21 cellular contexts compared by ENCODE assay signal in the genomic region with DNA sequence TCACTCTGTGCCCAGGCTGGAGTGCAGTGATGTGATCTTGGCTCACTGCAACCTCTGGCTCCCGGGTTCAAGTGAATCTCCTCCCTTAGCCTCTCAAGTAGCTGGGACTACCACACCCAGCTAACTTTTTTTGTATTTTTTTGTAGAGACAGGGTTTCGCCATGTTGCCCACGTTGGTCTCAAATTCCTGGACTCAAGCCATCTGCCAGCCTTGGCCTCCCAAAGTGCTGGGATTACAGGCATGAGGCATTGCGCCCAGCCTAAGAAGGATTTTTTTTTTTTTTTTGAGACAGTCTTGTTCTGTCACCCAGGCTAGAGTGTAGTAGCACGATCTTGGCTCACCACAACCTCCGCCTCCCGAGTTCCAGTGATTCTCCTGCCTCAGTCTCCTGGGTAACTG. TPM values are rescaled to one million over a fixed set of nuclear protein-coding genes. Genes with fewer than 3 reads are reported as not detected.
"Had no signal": no experiment of that assay in that cellular context is flagged by ENCODE, and none has a peak within 500 bp of the region (broad histone marks: within the 10 kb centered on the region; RNA-seq: fewer than 3 reads in every experiment).

No MANE protein-coding gene starts in this region.

RNA-seq across cellular contexts. Expression of a gene that starts 7.2 kb away (rescaled TPM):
- total RNA-seq: kidney, left colon, left lung, liver, mononuclear cell, natural killer cell, occipital lobe, osteocyte, posterior vena cava, thyroid gland, vagina had no signal
- polyA plus RNA-seq: liver had no signal

RNA-seq across cellular contexts. Expression of a gene that starts 17.1 kb away (rescaled TPM):
- total RNA-seq: kidney, left colon, left lung, liver, lower lobe of right lung, mononuclear cell, natural killer cell, osteocyte, psoas muscle, thyroid gland, transverse colon, urinary bladder, vagina had no signal
- polyA plus RNA-seq: liver, psoas muscle, sigmoid colon, small intestine, stomach, urinary bladder had no signal

RNA-seq across cellular contexts. Expression of a gene that starts 36.0 kb away (rescaled TPM):
- total RNA-seq: kidney, left colon, left lung, liver, lower lobe of right lung, mesothelial cell of epicardium, mononuclear cell, natural killer cell, occipital lobe, osteocyte, posterior vena cava, psoas muscle, sigmoid colon, stomach, testis, thyroid gland, transverse colon, upper lobe of left lung, urinary bladder, vagina had no signal
- polyA plus RNA-seq: liver, psoas muscle, sigmoid colon, small intestine, stomach, urinary bladder had no signal
